In genomic region chr19:16456652-16457194, GRCh38 we compare ENCODE assay signal across 11 cellular contexts. TPM values are rescaled to one million over a fixed set of nuclear protein-coding genes. Genes with fewer than 3 reads are reported as not detected.
DNase-seq lines count a peak whose midpoint lies in the region; TF ChIP-seq lines count a peak whose summit lies in the region.
"Had no signal": no experiment of that assay in that cellular context is flagged by ENCODE, and none has a peak within 500 bp of the region (broad histone marks: within the 10 kb centered on the region; RNA-seq: fewer than 3 reads in every experiment).

No MANE protein-coding gene starts in this region.

- H3K36me3 ChIP-seq in CD8-positive, alpha-beta memory T cell (ENCODE audit: insufficient read depth, low read length), result no peaks in the 10 kb centered on the region
- H3K36me3 ChIP-seq: Peyer's patch had no signal

- no peaks in the 10 kb centered on the region for H3K9me3 ChIP-seq in CD8-positive, alpha-beta memory T cell (ENCODE audit: low read length)
- H3K9me3 ChIP-seq: Peyer's patch had no signal

- H3K4me1 ChIP-seq in CD8-positive, alpha-beta memory T cell (ENCODE audit: insufficient read depth, low read length), result peaks cover 18% of the 10 kb centered on the region

- H3K4me3 Mint-ChIP-seq in CD8-positive, alpha-beta memory T cell, result peak overlapping the region in 3 of 7 donors; percentile 17 to 63 (median 31)
- no peak overlapping the region for H3K4me3 Mint-ChIP-seq in progenitor cell of endocrine pancreas (ENCODE audit: low read depth)

- H3K27ac ChIP-seq in CD8-positive, alpha-beta memory T cell (ENCODE audit: low read depth, low read length), result no peak overlapping the region

- no peak for DNase-seq in CD8-positive, alpha-beta memory T cell
- DNase-seq in NCI-H69 (lab: John Stamatoyannopoulos, UW), result peak; percentile 42
- no peak for DNase-seq in epithelial cell of proximal tubule (ENCODE audit: low read depth)
- DNase-seq in progenitor cell of endocrine pancreas (ENCODE audit: low spot score, unreplicated experiment), result no peak
- no peak for DNase-seq in MV-4-11 (lab: John Stamatoyannopoulos, UW)
- DNase-seq in activated CD8-positive, alpha-beta memory T cell treated with anti-CD3 and anti-CD28 coated beads for 24 hours, result no peak
- DNase-seq in stimulated activated CD4-positive, alpha-beta T cell treated with anti-CD3 and anti-CD28 coated beads, Interleukin-1b, Interleukin-23, amount 100 ng/mL, for 48 hours, result no peak
- DNase-seq in AG08396 (ENCODE audit: low spot score), result no peak
- DNase-seq: activated CD8-positive, alpha-beta memory T cell treated with anti-CD3 and anti-CD28 coated beads, Interleukin-2, amount 50 U/mL, for 48 hours; Peyer's patch had no signal

- no peaks in the 10 kb centered on the region for H3K27me3 ChIP-seq in CD8-positive, alpha-beta memory T cell (ENCODE audit: insufficient read depth, low read length, poor library complexity, severe bottlenecking)
- H3K27me3 ChIP-seq: Peyer's patch had no signal

- H3K4me3 ChIP-seq in CD8-positive, alpha-beta memory T cell (ENCODE audit: low read length), result no peak overlapping the region
- H3K4me3 ChIP-seq in epithelial cell of proximal tubule (ENCODE audit: low read depth, low read length), result peak overlapping the region; percentile 42

- POLR2A ChIA-PET in CD8-positive, alpha-beta memory T cell (lab: Charles Lee), result no interaction called here

- TF ChIP-seq CTCF in epithelial cell of proximal tubule (conservative IDR thresholded peaks at IDR 0.05; ENCODE audit: low read depth, low read length), result no peak
- TF ChIP-seq CTCF in progenitor cell of endocrine pancreas (IDR thresholded peaks at IDR 0.05; ENCODE audit: unreplicated experiment), result no peak

- peaks cover 47 to 73% (median 62%) of the 10 kb centered on the region in 3 donors for H3K4me1 Mint-ChIP-seq in CD8-positive, alpha-beta memory T cell
- H3K4me1 Mint-ChIP-seq in progenitor cell of endocrine pancreas (ENCODE audit: low read depth), result peaks cover 37% of the 10 kb centered on the region

- CTCF ChIA-PET in CD8-positive, alpha-beta memory T cell (lab: Charles Lee), result no interaction called here

- peak overlapping the region; percentile 19 to 87 (median 66) for H3K27ac Mint-ChIP-seq in CD8-positive, alpha-beta memory T cell
- peak overlapping the region; percentile 59 for H3K27ac Mint-ChIP-seq in progenitor cell of endocrine pancreas

- H3K9me3 Mint-ChIP-seq in CD8-positive, alpha-beta memory T cell, result no peaks in the 10 kb centered on the region
- no peaks in the 10 kb centered on the region for H3K9me3 Mint-ChIP-seq in progenitor cell of endocrine pancreas (ENCODE audit: low read depth)

- peaks cover 0 to 6% (median 0%) of the 10 kb centered on the region in 3 donors for H3K36me3 Mint-ChIP-seq in CD8-positive, alpha-beta memory T cell
- no peaks in the 10 kb centered on the region for H3K36me3 Mint-ChIP-seq in progenitor cell of endocrine pancreas (ENCODE audit: insufficient read depth)

- peaks cover 0 to 1% of the 10 kb centered on the region in 2 donors for H3K27me3 Mint-ChIP-seq in CD8-positive, alpha-beta memory T cell
- no peaks in the 10 kb centered on the region for H3K27me3 Mint-ChIP-seq in progenitor cell of endocrine pancreas

RNA-seq across cellular contexts. Expression of gene EPS15L1, which starts 15.0 kb away (rescaled TPM):
- total RNA-seq in CD8-positive, alpha-beta memory T cell, result 10 to 100 TPM; 31.7 to 34.7 TPM
- 12.1 TPM for polyA plus RNA-seq in CD8-positive, alpha-beta memory T cell
- 5.8 and 10.1 TPM in 2 replicates for total RNA-seq in epithelial cell of proximal tubule
- total RNA-seq in progenitor cell of endocrine pancreas, result 56.8 and 59.3 TPM in 2 replicates

RNA-seq across cellular contexts. Expression of gene CALR3, which starts 39.2 kb away (rescaled TPM):
- not detected for total RNA-seq in CD8-positive, alpha-beta memory T cell
- polyA plus RNA-seq in CD8-positive, alpha-beta memory T cell, result not detected
- not detected in 2 replicates for total RNA-seq in epithelial cell of proximal tubule
- not detected in 2 replicates for total RNA-seq in progenitor cell of endocrine pancreas
- total RNA-seq: Peyer's patch, subcutaneous adipose tissue had no signal

RNA-seq across cellular contexts. Expression of gene C19orf44, which starts 39.5 kb away (rescaled TPM):
- total RNA-seq in CD8-positive, alpha-beta memory T cell, result 1 to 10 TPM; 5.1 to 5.4 TPM
- 1.3 TPM for polyA plus RNA-seq in CD8-positive, alpha-beta memory T cell
- 4.6 TPM in 2 replicates for total RNA-seq in epithelial cell of proximal tubule
- total RNA-seq in progenitor cell of endocrine pancreas, result 11.5 and 12.3 TPM in 2 replicates
